Comparison of ENCODE assay signal across 8 cellular contexts in genomic region chr6:15623282-15624116, GRCh38. TPM values are rescaled to one million over a fixed set of nuclear protein-coding genes. Genes with fewer than 3 reads are reported as not detected.
DNase-seq lines count a peak whose midpoint lies in the region; ATAC-seq and TF ChIP-seq lines count a peak whose summit lies in the region.

No MANE protein-coding gene starts in this region.

- intact Hi-C loops in colonic mucosa (cut with DNase I): loop anchor here (10.0 kb wide), 1 partner anchor 129 kb away; no protein-coding TSS in a partner anchor

- peak; percentile 65 for TF ChIP-seq CTCF in colonic mucosa (IDR thresholded peaks at IDR 0.05)
- peak; percentile 84 for TF ChIP-seq CTCF in nephron progenitor cell (IDR thresholded peaks at IDR 0.05)

- H3K9me3 Mint-ChIP-seq in nephron progenitor cell: peaks cover 5% of the 10 kb centered on the region
- no peaks in the 10 kb centered on the region for H3K9me3 Mint-ChIP-seq in activated naive CD4-positive, alpha-beta T cell treated with anti-CD3 and anti-CD28 coated beads, Interleukin-2, amount 10 ng/mL, durations not matched to agents 7 days and 5 days

- no peaks in the 10 kb centered on the region for H3K36me3 ChIP-seq in colonic mucosa

- no peak overlapping the region for H3K27ac ChIP-seq in colonic mucosa

- no peaks in the 10 kb centered on the region for H3K9me3 ChIP-seq in colonic mucosa

- ATAC-seq in GM19452 (IDR thresholded peaks at IDR 0.05; ENCODE audit: unreplicated experiment): no peak

- peak in 2 of 3 experiments; percentile 30 to 40 for DNase-seq in NCI-H1417 (lab: John Stamatoyannopoulos, UW)
- DNase-seq in NCI-H1417 treated with DMSO at 0.1 percent for 48 hours (lab: John Stamatoyannopoulos, UW): no peak
- DNase-seq in NCI-H748 treated with DMSO at 0.1 percent for 48 hours (lab: John Stamatoyannopoulos, UW): peak; percentile 7
- DNase-seq in colonic mucosa: no peak
- no peak for DNase-seq in nephron progenitor cell
- DNase-seq in activated naive CD4-positive, alpha-beta T cell treated with anti-CD3 and anti-CD28 coated beads, Interleukin-2, amount 10 ng/mL, durations not matched to agents 7 days and 5 days: no peak
- DNase-seq in NK-92 treated with Interleukin-12 subunit alpha and Interleukin-12 subunit beta, amount 100 ng/mL, for 24 hours (lab: John Stamatoyannopoulos, UW): no peak

- H3K36me3 Mint-ChIP-seq in nephron progenitor cell (ENCODE audit: low read depth): peaks cover 10% of the 10 kb centered on the region
- peaks cover 3% of the 10 kb centered on the region for H3K36me3 Mint-ChIP-seq in activated naive CD4-positive, alpha-beta T cell treated with anti-CD3 and anti-CD28 coated beads, Interleukin-2, amount 10 ng/mL, durations not matched to agents 7 days and 5 days

- no peaks in the 10 kb centered on the region for H3K4me1 ChIP-seq in colonic mucosa

- H3K4me3 Mint-ChIP-seq in nephron progenitor cell: no peak overlapping the region
- H3K4me3 Mint-ChIP-seq in activated naive CD4-positive, alpha-beta T cell treated with anti-CD3 and anti-CD28 coated beads, Interleukin-2, amount 10 ng/mL, durations not matched to agents 7 days and 5 days: no peak overlapping the region

- H3K9ac ChIP-seq in colonic mucosa (ENCODE audit: low read depth in 2 of 2, low read length in 2 of 2): no peak overlapping the region

- H3K27ac Mint-ChIP-seq in nephron progenitor cell: no peak overlapping the region
- H3K27ac Mint-ChIP-seq in activated naive CD4-positive, alpha-beta T cell treated with anti-CD3 and anti-CD28 coated beads, Interleukin-2, amount 10 ng/mL, durations not matched to agents 7 days and 5 days: no peak overlapping the region

- no peak overlapping the region for H3K4me3 ChIP-seq in colonic mucosa

- H3K27me3 ChIP-seq in colonic mucosa: no peaks in the 10 kb centered on the region

- CTCF ChIA-PET in activated naive CD4-positive, alpha-beta T cell treated with anti-CD3 and anti-CD28 coated beads, Interleukin-2, amount 10 ng/mL, durations not matched to agents 7 days and 5 days (lab: Charles Lee): interaction anchor here (0.9 to 1.6 kb wide), 16 partner anchors 13 to 1813 kb away, joined by 3 to 6 read pairs (median 3); no protein-coding TSS in a partner anchor

- peaks cover 52% of the 10 kb centered on the region for H3K4me1 Mint-ChIP-seq in nephron progenitor cell
- H3K4me1 Mint-ChIP-seq in activated naive CD4-positive, alpha-beta T cell treated with anti-CD3 and anti-CD28 coated beads, Interleukin-2, amount 10 ng/mL, durations not matched to agents 7 days and 5 days: peaks cover 10% of the 10 kb centered on the region

- H3K27me3 Mint-ChIP-seq in nephron progenitor cell (ENCODE audit: low read depth, poor library complexity): no peaks in the 10 kb centered on the region
- H3K27me3 Mint-ChIP-seq in activated naive CD4-positive, alpha-beta T cell treated with anti-CD3 and anti-CD28 coated beads, Interleukin-2, amount 10 ng/mL, durations not matched to agents 7 days and 5 days: no peaks in the 10 kb centered on the region

RNA-seq across cellular contexts. Expression of gene DTNBP1, which starts 39.3 kb away (rescaled TPM):
- 10 to 100 TPM; 17.4 to 22.0 TPM for total RNA-seq in colonic mucosa

Comparison
In these comparisons a context has a peak if more than half of its experiments do, and no peak if none do; other contexts are left out.
1. DNase-seq: peak in NCI-H1417 (2 of 3) and NCI-H748 treated with DMSO at 0.1 percent for 48 hours (single experiment); none in NCI-H1417 treated with DMSO at 0.1 percent for 48 hours (single experiment), colonic mucosa (single experiment), nephron progenitor cell (single experiment), activated naive CD4-positive, alpha-beta T cell treated with anti-CD3 and anti-CD28 coated beads, Interleukin-2, amount 10 ng/mL, durations not matched to agents 7 days and 5 days (single experiment) and NK-92 treated with Interleukin-12 subunit alpha and Interleukin-12 subunit beta, amount 100 ng/mL, for 24 hours (single experiment).